ENCODE assay signal across 9 cellular contexts in genomic region chr18:65091737-65092329, GRCh38.
A peak's percentile ranks its signal among the peaks of the same experiment; 100 is the strongest.
DNase-seq lines count a peak whose midpoint lies in the region; ATAC-seq, FAIRE-seq and TF ChIP-seq lines count a peak whose summit lies in the region.
"Had no signal": no experiment of that assay in that cellular context is flagged by ENCODE, and none has a peak within 500 bp of the region (broad histone marks: within the 10 kb centered on the region; RNA-seq: fewer than 3 reads in every experiment).

No MANE protein-coding gene starts in this region.

- no peaks in the 10 kb centered on the region for H3K79me2 ChIP-seq in GM23338 (replicated peaks; ENCODE audit: insufficient read depth)

- 13 to 26% methylated on average over 4 of the region's 4 CpGs for WGBS in transverse colon (ENCODE audit: low coverage in 1 of 2), 2 donors

- H3K27ac ChIP-seq in GM23338 (ENCODE audit: low read depth) = no peak overlapping the region
- H3K27ac ChIP-seq in transverse colon = no peak overlapping the region

- H3K4me2 ChIP-seq in GM23338 = no peak overlapping the region

- 0 out of 2 replicates have a peak, but pooled peaks cover 2% of the 10 kb centered on the region for H3K9me2 ChIP-seq in GM23338 (ENCODE audit: insufficient read depth)

- peaks cover 2% of the 10 kb centered on the region; the same call in 2 of the 3 replicates for H3K4me1 Mint-ChIP-seq in GM23338
- H3K4me1 Mint-ChIP-seq: central memory CD8-positive, alpha-beta T cell had no signal

- no peak for FAIRE-seq in H54 (lab: Jason Lieb, UNC)

- no peak for TF ChIP-seq EP300 in transverse colon (IDR thresholded peaks at IDR 0.05; ENCODE audit: low read depth)

- H3K4me3 ChIP-seq in BE2C (ENCODE audit: low read depth, low read length) (no peak overlapping the region), GM23338 (no peak overlapping the region), epithelial cell of proximal tubule (ENCODE audit: low read depth, low read length) (no peak overlapping the region), transverse colon (no peak overlapping the region)

- no peak overlapping the region for H3K27ac Mint-ChIP-seq in GM23338

- H3K4me1 ChIP-seq in BE2C (no peaks in the 10 kb centered on the region), GM23338 (ENCODE audit: insufficient read depth) (peaks cover 9% of the 10 kb centered on the region), transverse colon (no peaks in the 10 kb centered on the region)

- H3K27me3 ChIP-seq in BE2C (no peaks in the 10 kb centered on the region), GM23338 (ENCODE audit: insufficient read depth) (no peaks in the 10 kb centered on the region), transverse colon (no peaks in the 10 kb centered on the region)

- intact Hi-C loops in transverse colon (cut with DNase I; ENCODE audit: low total_unique reads) = no loop called here

- TF ChIP-seq POLR2A in transverse colon (IDR thresholded peaks at IDR 0.05) (no peak), H54 (IDR thresholded peaks at IDR 0.05; ENCODE audit: low read depth, low read length) (no peak)

- DNase-seq in BE2C (no peak), GM23338 (ENCODE audit: low spot score) (peak; percentile 82), NCI-H69 (lab: John Stamatoyannopoulos, UW) (peak; percentile 86), epithelial cell of proximal tubule (ENCODE audit: low read depth) (peak; percentile 3), transverse colon (no peak), NK-92 (lab: John Stamatoyannopoulos, UW; ENCODE audit: unreplicated experiment) (no peak), H54 (ENCODE audit: insufficient read length, low spot score) (no peak)

- H3F3A ChIP-seq in GM23338 (replicated peaks; ENCODE audit: low read depth) = no peaks in the 10 kb centered on the region

- no peaks in the 10 kb centered on the region for H4K20me1 ChIP-seq in GM23338 (replicated peaks; ENCODE audit: insufficient read depth)

- H3K36me3 ChIP-seq in BE2C (no peaks in the 10 kb centered on the region), GM23338 (ENCODE audit: insufficient read depth) (no peaks in the 10 kb centered on the region), transverse colon (no peaks in the 10 kb centered on the region)

- no peaks in the 10 kb centered on the region for H3K9me3 ChIP-seq in BE2C
- H3K9me3 ChIP-seq in transverse colon = no peaks in the 10 kb centered on the region

- H3K27me3 Mint-ChIP-seq in GM23338 (ENCODE audit: insufficient read depth, low read depth, poor library complexity) = peaks cover 3% of the 10 kb centered on the region
- H3K27me3 Mint-ChIP-seq: central memory CD8-positive, alpha-beta T cell had no signal

- peak; percentile 63 for TF ChIP-seq CTCF in BE2C (IDR thresholded peaks at IDR 0.05; ENCODE audit: low read depth, low read length)
- peak; percentile 69 for TF ChIP-seq CTCF in GM23338 (conservative IDR thresholded peaks at IDR 0.05; ENCODE audit: low read depth in 2 of 2)
- TF ChIP-seq CTCF in epithelial cell of proximal tubule (conservative IDR thresholded peaks at IDR 0.05; ENCODE audit: low read depth, low read length) = peak; percentile 79
- TF ChIP-seq CTCF in transverse colon (IDR thresholded peaks at IDR 0.05) = peak in 4 of 5 experiments; percentile 30 to 47 (median 34)

- H3K4me3 Mint-ChIP-seq in GM23338 = no peak overlapping the region
- H3K4me3 Mint-ChIP-seq: central memory CD8-positive, alpha-beta T cell had no signal

- ATAC-seq in GM23338 (peak; percentile 66), HG02588 (IDR thresholded peaks at IDR 0.05; ENCODE audit: unreplicated experiment) (no peak)

- H3K9me3 Mint-ChIP-seq in GM23338 = no peaks in the 10 kb centered on the region; the same call in 2 of the 3 replicates

- in situ Hi-C loops in transverse colon (cut with MboI; ENCODE audit: low pct_ligation_motif_present in 1 of 4, low pct_unique_long_range_greater_than_20kb in 1 of 4, low sequenced_read_pairs in 3 of 4) = loop anchor here in 1 of 4 donors (25.0 kb wide), 1 partner anchor 430 kb away; no protein-coding TSS in a partner anchor

- no peak overlapping the region for H2AFZ ChIP-seq in GM23338

- H3K36me3 Mint-ChIP-seq in GM23338 (ENCODE audit: low read depth) = no peaks in the 10 kb centered on the region

TF ChIP-seq in GM23338, 12 proteins besides CTCF, POLR2A, EP300 and RAD21 (continues in another document):
- TF ChIP-seq ZNF114 (CRISPR knock-in tag; IDR thresholded peaks at IDR 0.05) = no peak
- TF ChIP-seq ZNF331 (CRISPR knock-in tag; IDR thresholded peaks at IDR 0.05; ENCODE audit: low read depth) = no peak
- no peak for TF ChIP-seq NANOG (IDR thresholded peaks at IDR 0.05; ENCODE audit: borderline replicate concordance)
- TF ChIP-seq ZNF462 (CRISPR knock-in tag; IDR thresholded peaks at IDR 0.05) = no peak
- no peak for TF ChIP-seq STAT1 (IDR thresholded peaks at IDR 0.05; ENCODE audit: unreplicated experiment)
- no peak for TF ChIP-seq EZH2 (IDR thresholded peaks at IDR 0.05; ENCODE audit: low read depth, unreplicated experiment)
- TF ChIP-seq JUNB (IDR thresholded peaks at IDR 0.05; ENCODE audit: unreplicated experiment) = no peak

Comparison
In these comparisons a context has a peak if more than half of its experiments do, and no peak if none do; other contexts are left out.
1. DNase-seq: peak in GM23338 (single experiment), NCI-H69 (single experiment) and epithelial cell of proximal tubule (single experiment); none in BE2C (single experiment), transverse colon (single experiment), NK-92 (single experiment) and H54 (single experiment).
2. Peak in every context shown above with its lines, with median percentiles within 50 percentile points of each other: CTCF ChIP-seq.